ENCODE assay signal across 21 cellular contexts in the genomic region with DNA sequence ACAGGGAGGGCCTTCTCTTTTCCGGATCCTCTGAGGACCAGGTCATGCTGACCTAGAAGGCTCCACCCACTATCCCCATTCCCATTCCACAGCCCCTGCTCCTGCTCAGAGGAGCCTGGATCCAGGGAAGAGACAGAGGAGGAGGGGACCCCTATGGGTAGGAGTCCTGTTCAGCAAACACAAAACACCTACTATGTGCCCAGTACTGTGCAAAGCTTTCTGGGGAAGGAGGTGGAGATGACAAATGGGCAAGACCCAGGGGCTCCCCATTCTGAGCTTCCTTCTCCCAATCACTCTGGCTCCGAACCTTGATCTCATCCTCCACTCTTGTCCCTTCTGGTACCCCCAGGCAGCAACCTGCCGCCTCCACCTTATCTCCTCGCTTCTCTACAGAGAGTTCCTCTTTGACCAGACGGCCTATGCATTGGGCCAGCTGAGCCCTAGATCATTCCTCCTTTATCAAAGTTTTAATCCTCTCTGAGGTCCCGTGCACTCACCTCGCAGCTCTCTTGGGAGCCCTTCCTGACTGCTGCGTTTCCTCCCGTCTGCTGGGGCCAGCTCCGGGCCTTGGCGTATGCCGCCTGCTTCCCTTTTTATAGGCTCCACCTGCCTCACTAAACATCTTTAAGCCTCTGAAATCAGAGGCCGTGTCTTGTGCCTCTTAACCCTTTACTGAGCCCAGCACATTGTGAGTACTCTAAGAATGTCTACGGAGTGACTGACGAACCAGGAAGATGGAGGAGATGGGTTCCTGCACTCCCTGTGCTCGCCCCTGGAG.
DNase-seq lines count a peak whose midpoint lies in the region; FAIRE-seq and TF ChIP-seq lines count a peak whose summit lies in the region.
"Had no signal": no experiment of that assay in that cellular context is flagged by ENCODE, and none has a peak within 500 bp of the region (broad histone marks: within the 10 kb centered on the region; RNA-seq: fewer than 3 reads in every experiment).

No MANE protein-coding gene starts in this region.

- no peak for TF ChIP-seq CTCF in astrocyte (IDR thresholded peaks at IDR 0.05; ENCODE audit: insufficient read depth, low read depth, low read length)
- no peak for TF ChIP-seq CTCF in osteoblast (IDR thresholded peaks at IDR 0.05; ENCODE audit: extremely low read depth, low read depth, low read length)

- H3K9ac ChIP-seq in astrocyte (ENCODE audit: low read length): no peak overlapping the region

- H3K27me3 ChIP-seq in astrocyte (ENCODE audit: insufficient read depth, low read length) (peaks cover 1% of the 10 kb centered on the region), osteoblast (ENCODE audit: insufficient read depth, low read length) (peaks cover 38% of the 10 kb centered on the region)
- H3K27me3 ChIP-seq: cardiac muscle cell had no signal

- FAIRE-seq in astrocyte (lab: Jason Lieb, UNC): no peak
- FAIRE-seq: A549, H54 had no signal

- no peak overlapping the region for H2AFZ ChIP-seq in astrocyte (ENCODE audit: low read depth, low read length)
- H2AFZ ChIP-seq in osteoblast (ENCODE audit: low read length): no peak overlapping the region

- H4K20me1 ChIP-seq in astrocyte (ENCODE audit: insufficient read depth, low read length) (no peaks in the 10 kb centered on the region), osteoblast (ENCODE audit: insufficient read depth, low read length) (no peaks in the 10 kb centered on the region)

- H3K9me3 ChIP-seq in astrocyte (ENCODE audit: insufficient read depth, low read depth, low read length): no peaks in the 10 kb centered on the region
- H3K9me3 ChIP-seq in osteoblast (ENCODE audit: low read depth, low read length): no peaks in the 10 kb centered on the region
- H3K9me3 ChIP-seq: A549, esophagus muscularis mucosa, upper lobe of left lung had no signal

- H3K4me1 ChIP-seq in astrocyte (ENCODE audit: insufficient read depth, low read length): peaks cover 10% of the 10 kb centered on the region
- peaks cover 11% of the 10 kb centered on the region for H3K4me1 ChIP-seq in osteoblast (ENCODE audit: insufficient read depth, low read length)
- H3K4me1 ChIP-seq: A549 had no signal

- H3K4me2 ChIP-seq in astrocyte (ENCODE audit: low read length) (no peak overlapping the region), osteoblast (ENCODE audit: insufficient read depth, low read length) (no peak overlapping the region)
- H3K4me2 ChIP-seq: A549 had no signal

- H3K27ac Mint-ChIP-seq in astrocyte (ENCODE audit: unreplicated experiment): peak overlapping the region; percentile 34
- H3K27ac Mint-ChIP-seq: activated CD8-positive, alpha-beta T cell treated with anti-CD3 and anti-CD28 coated beads, Interleukin-2, amount 10 ng/mL, durations not matched to agents 7 days and 5 days; activated T-cell treated with anti-CD3 and anti-CD28 coated beads, Interleukin-2, amount 50 U/mL, for 72 hours; stimulated activated naive CD8-positive, alpha-beta T cell treated with anti-CD3 and anti-CD28 coated beads, Interleukin-15, Interleukin-2, amounts not matched to agents 100 ng/mL and 50 ng/mL, for 24 hours had no signal

- no peaks in the 10 kb centered on the region for H3K36me3 Mint-ChIP-seq in astrocyte (ENCODE audit: low read depth, unreplicated experiment)
- H3K36me3 Mint-ChIP-seq: CD4-positive, CD25-positive, alpha-beta regulatory T cell had no signal

- DNase-seq in NOMO-1 (lab: John Stamatoyannopoulos, UW; ENCODE audit: unreplicated experiment in 2 of 2): peak; percentile 4 to 14
- no peak for DNase-seq in NOMO-1 treated with dmso at 0.1 percent for 144 hours (lab: John Stamatoyannopoulos, UW; ENCODE audit: unreplicated experiment)
- peak; percentile 82 to 92 for DNase-seq in NCI-H524 (lab: John Stamatoyannopoulos, UW)
- no peak for DNase-seq in astrocyte (ENCODE audit: low read depth)
- peak; percentile 76 for DNase-seq in osteoblast (ENCODE audit: insufficient read length, low spot score, missing footprints)
- no peak for DNase-seq in amygdala (lab: John Stamatoyannopoulos, UW)
- DNase-seq in Ammon's horn (ENCODE audit: low spot score): no peak
- no peak for DNase-seq in NCI-H2107 treated with DMSO at 0.1 percent for 48 hours (lab: John Stamatoyannopoulos, UW; ENCODE audit: unreplicated experiment)
- DNase-seq: activated CD8-positive, alpha-beta T cell treated with anti-CD3 and anti-CD28 coated beads, Interleukin-2, amount 10 ng/mL, durations not matched to agents 7 days and 5 days; activated T-cell treated with anti-CD3 and anti-CD28 coated beads, Interleukin-2, amount 50 U/mL, for 72 hours; CD4-positive, CD25-positive, alpha-beta regulatory T cell; DND-41; left ventricle myocardium superior; NCI-H1048; occipital lobe; upper lobe of left lung had no signal

- H3K79me2 ChIP-seq in astrocyte (ENCODE audit: insufficient read depth, low read length): no peaks in the 10 kb centered on the region
- no peaks in the 10 kb centered on the region for H3K79me2 ChIP-seq in osteoblast (ENCODE audit: insufficient read depth, low read length)

- no peak overlapping the region for H3K4me3 ChIP-seq in astrocyte (ENCODE audit: insufficient read depth, low read depth, low read length)
- no peak overlapping the region for H3K4me3 ChIP-seq in osteoblast (ENCODE audit: insufficient read depth, low read length)
- H3K4me3 ChIP-seq: A549, cardiac muscle cell, esophagus muscularis mucosa, upper lobe of left lung had no signal

- peaks cover 3% of the 10 kb centered on the region for H3K4me1 Mint-ChIP-seq in astrocyte (ENCODE audit: low read depth, unreplicated experiment)

- no peak overlapping the region for H3K27ac ChIP-seq in astrocyte (ENCODE audit: low read depth, low read length)
- H3K27ac ChIP-seq in osteoblast (ENCODE audit: low read depth, low read length): no peak overlapping the region
- H3K27ac ChIP-seq: A549, cardiac muscle cell, esophagus muscularis mucosa, upper lobe of left lung had no signal

- no peak overlapping the region for H3K4me3 Mint-ChIP-seq in astrocyte (ENCODE audit: unreplicated experiment)
- H3K4me3 Mint-ChIP-seq: activated CD8-positive, alpha-beta T cell treated with anti-CD3 and anti-CD28 coated beads, Interleukin-2, amount 10 ng/mL, durations not matched to agents 7 days and 5 days; activated T-cell treated with anti-CD3 and anti-CD28 coated beads, Interleukin-2, amount 50 U/mL, for 72 hours; CD4-positive, CD25-positive, alpha-beta regulatory T cell; stimulated activated naive CD8-positive, alpha-beta T cell treated with anti-CD3 and anti-CD28 coated beads, Interleukin-15, Interleukin-2, amounts not matched to agents 100 ng/mL and 50 ng/mL, for 24 hours had no signal

- H3K9me3 Mint-ChIP-seq in astrocyte (ENCODE audit: unreplicated experiment): no peaks in the 10 kb centered on the region
- H3K9me3 Mint-ChIP-seq: activated T-cell treated with anti-CD3 and anti-CD28 coated beads, Interleukin-2, amount 50 U/mL, for 72 hours; CD4-positive, CD25-positive, alpha-beta regulatory T cell; stimulated activated naive CD8-positive, alpha-beta T cell treated with anti-CD3 and anti-CD28 coated beads, Interleukin-15, Interleukin-2, amounts not matched to agents 100 ng/mL and 50 ng/mL, for 24 hours had no signal

- peaks cover 53% of the 10 kb centered on the region for H3K27me3 Mint-ChIP-seq in astrocyte (ENCODE audit: low read depth, unreplicated experiment)
- H3K27me3 Mint-ChIP-seq: CD4-positive, CD25-positive, alpha-beta regulatory T cell had no signal

- H3K36me3 ChIP-seq in astrocyte (ENCODE audit: insufficient read depth, low read length): no peaks in the 10 kb centered on the region
- H3K36me3 ChIP-seq in osteoblast (ENCODE audit: insufficient read depth, low read length): no peaks in the 10 kb centered on the region
- H3K36me3 ChIP-seq: cardiac muscle cell, esophagus muscularis mucosa, upper lobe of left lung had no signal

Comparison
In these comparisons a context has a peak if more than half of its experiments do, and no peak if none do; other contexts are left out.
1. DNase-seq: peak in NOMO-1 (2 of 2), NCI-H524 (2 of 2) and osteoblast (single experiment); none in NOMO-1 treated with dmso at 0.1 percent for 144 hours (single experiment), astrocyte (single experiment), amygdala (0 of 56), Ammon's horn (single experiment) and NCI-H2107 treated with DMSO at 0.1 percent for 48 hours (single experiment).